7 cellular contexts compared by ENCODE assay signal in genomic region chrX:65871671-65872311, GRCh38.
DNase-seq lines count a peak whose midpoint lies in the region; ATAC-seq, FAIRE-seq and TF ChIP-seq lines count a peak whose summit lies in the region.

No MANE protein-coding gene starts in this region.

- no peaks in the 10 kb centered on the region for H3K27me3 ChIP-seq in HepG2 (ENCODE audit: control insufficient read depth in 1 of 2, insufficient read depth in 2 of 2, low read length in 2 of 2)

- TF ChIP-seq RAD21 in HepG2 (CRISPR knock-in tag; IDR thresholded peaks at IDR 0.05) = no peak

- H3K4me2 ChIP-seq in OCI-LY7 (ENCODE audit: low read length) (no peak overlapping the region), HepG2 (ENCODE audit: low read depth, low read length) (no peak overlapping the region)

- H3K4me1 ChIP-seq in OCI-LY7 (ENCODE audit: insufficient read depth, low read length, poor library complexity, severe bottlenecking) (no peaks in the 10 kb centered on the region), HepG2 (ENCODE audit: insufficient read depth, low read length) (no peaks in the 10 kb centered on the region)

- no peak overlapping the region for H3K4me3 ChIP-seq in OCI-LY7 (ENCODE audit: low read depth, low read length, poor library complexity, severe bottlenecking)
- H3K4me3 ChIP-seq in HepG2 (replicated peaks in 1 of 3; ENCODE audit: insufficient read depth in 1 of 3, low read depth in 2 of 3, low read length in 3 of 3) = no peak overlapping the region

- no peaks in the 10 kb centered on the region for H3K9me3 ChIP-seq in OCI-LY7 (ENCODE audit: low read length)
- H3K9me3 ChIP-seq in HepG2 (ENCODE audit: low read length) = no peaks in the 10 kb centered on the region

- intact Hi-C loops in OCI-LY7 (cut with micrococcal nuclease; ENCODE audit: unreplicated experiment) = no loop called here
- intact Hi-C loops in HepG2 (cut with micrococcal nuclease; ENCODE audit: unreplicated experiment) = loop anchor here (2.0 kb wide), 1 partner anchor 115 kb away; no protein-coding TSS in a partner anchor

- H4K20me1 ChIP-seq in OCI-LY7 (ENCODE audit: insufficient read depth, low read length) (no peaks in the 10 kb centered on the region), HepG2 (ENCODE audit: insufficient read depth, low read length) (no peaks in the 10 kb centered on the region)

- H3K36me3 ChIP-seq in OCI-LY7 (ENCODE audit: insufficient read depth, low read length) (no peaks in the 10 kb centered on the region), HepG2 (replicated peaks in 1 of 2; ENCODE audit: control insufficient read depth in 1 of 2, insufficient read depth in 2 of 2, low read length in 2 of 2) (no peaks in the 10 kb centered on the region)

- TF ChIP-seq EP300 in HepG2 (IDR thresholded peaks at IDR 0.05; ENCODE audit: low read depth in 2 of 2, low read length in 2 of 2) = no peak
- no peak for TF ChIP-seq EP300 in HepG2 (CRISPR knock-in tag; IDR thresholded peaks at IDR 0.05; ENCODE audit: borderline replicate concordance)

- DNase-seq in OCI-LY7 (ENCODE audit: low spot score) (peak; percentile 20), HepG2 (ENCODE audit: low spot score) (peak; percentile 41), GM19240 (ENCODE audit: insufficient read length, low spot score) (no peak), HCEC 1CT (no peak)
- DNase-seq in stimulated activated CD4-positive, alpha-beta T cell treated with anti-CD3 and anti-CD28 coated beads, Interleukin-2, amount 100 ng/mL, for 24 hours = no peak

- no peak overlapping the region for H3K9ac ChIP-seq in HepG2 (ENCODE audit: insufficient read depth, low read depth, low read length)

- peak; percentile 34 for FAIRE-seq in HepG2 (lab: Jason Lieb, UNC)

- CTCF ChIA-PET in OCI-LY7 (lab: Charles Lee; ENCODE audit: unreplicated experiment) = no interaction called here
- CTCF ChIA-PET in HepG2 (lab: Yijun Ruan, JAX; ENCODE audit: low intra/inter-chr PET ratio, low total read pairs) = interaction anchor here (1.5 kb wide), 1 partner anchor 115 kb away, joined by 5 read pairs; no protein-coding TSS in a partner anchor

- H2AFZ ChIP-seq in OCI-LY7 (ENCODE audit: low read length) = no peak overlapping the region
- H2AFZ ChIP-seq in HepG2 (ENCODE audit: low read length) = no peak overlapping the region

- H3K79me2 ChIP-seq in OCI-LY7 (ENCODE audit: insufficient read depth, low read depth, low read length) = no peaks in the 10 kb centered on the region
- no peaks in the 10 kb centered on the region for H3K79me2 ChIP-seq in HepG2 (ENCODE audit: insufficient read depth, low read length)

- TF ChIP-seq POLR2A in HepG2 (IDR thresholded peaks at IDR 0.05; ENCODE audit: insufficient read depth in 1 of 2, low read depth in 2 of 2, low read length in 2 of 2) = no peak

- 1% methylated on average over 4 of the region's 7 CpGs for WGBS in HepG2 (ENCODE audit: low lambda C conversion rate)

- in situ Hi-C loops in HepG2 (cut with HindIII; ENCODE audit: extremely low pct_ligation_motif_present, low pct_unique_long_range_greater_than_20kb) = no loop called here

- TF ChIP-seq CTCF in OCI-LY7 (conservative IDR thresholded peaks at IDR 0.05; ENCODE audit: low read length) (peak; percentile 27; the same call in 1 of the 2 replicates), HepG2 (CRISPR knock-in tag; IDR thresholded peaks at IDR 0.05) (peak; percentile 44)

- BruUV-seq in OCI-LY7 (replicated peaks; lab: Mats Ljungman, UMichigan) (no TSS peak), HepG2 (replicated peaks; lab: Mats Ljungman, UMichigan) (no TSS peak)

- no peaks in the 10 kb centered on the region for H3K9me2 ChIP-seq in OCI-LY7 (ENCODE audit: insufficient read depth, low read length)

- POLR2A ChIA-PET in OCI-LY7 (lab: Charles Lee) = no interaction called here
- POLR2A ChIA-PET in HepG2 (lab: Yijun Ruan, JAX) = no interaction called here

- no peak overlapping the region for H3K27ac ChIP-seq in OCI-LY7 (ENCODE audit: low read depth, low read length, poor library complexity, severe bottlenecking)
- H3K27ac ChIP-seq in HepG2 (ENCODE audit: extremely low read length, insufficient read depth, low read length) = no peak overlapping the region

- ATAC-seq in GM18867 (IDR thresholded peaks at IDR 0.05; ENCODE audit: unreplicated experiment) (peak; percentile 62), HG02870 (IDR thresholded peaks at IDR 0.05; ENCODE audit: unreplicated experiment) (peak; percentile 65), HepG2 (peak; percentile 88)

TF ChIP-seq in HepG2, 621 proteins besides CTCF, POLR2A, EP300 and RAD21:
- TF ChIP-seq FOSL2 (CRISPR knock-in tag; IDR thresholded peaks at IDR 0.05) (0 out of 2 replicates have a peak, but pooled peaks have one; percentile 15), HMGA1 (CRISPR knock-in tag; conservative IDR thresholded peaks at IDR 0.05) (no peak), CBX5 (CRISPR knock-in tag; IDR thresholded peaks at IDR 0.05; ENCODE audit: borderline replicate concordance) (no peak), STAG1 (CRISPR knock-in tag; IDR thresholded peaks at IDR 0.05) (0 out of 2 replicates have a peak, but pooled peaks have one; percentile 17), SOX13 (IDR thresholded peaks at IDR 0.05) (no peak), SOX13 (CRISPR knock-in tag; conservative IDR thresholded peaks at IDR 0.05 in 1 of 2, IDR thresholded peaks at IDR 0.05 in 1 of 2) (peak in 1 of 2 experiments; percentile 15; a peak in 1 of 4 replicates)
TF ChIP-seq in HepG2: peak in this region for 3.

Comparison
In these comparisons a context has a peak if more than half of its experiments do, and no peak if none do; other contexts are left out.
1. DNase-seq: peak in OCI-LY7 (single experiment) and HepG2 (single experiment); none in GM19240 (single experiment), stimulated activated CD4-positive, alpha-beta T cell treated with anti-CD3 and anti-CD28 coated beads, Interleukin-2, amount 100 ng/mL, for 24 hours (0 of 2) and HCEC 1CT (single experiment).
2. Peak in every context shown above with its lines, with median percentiles within 50 percentile points of each other: ATAC-seq.